1 cellular context compared by ENCODE assay signal in the genomic region with DNA sequence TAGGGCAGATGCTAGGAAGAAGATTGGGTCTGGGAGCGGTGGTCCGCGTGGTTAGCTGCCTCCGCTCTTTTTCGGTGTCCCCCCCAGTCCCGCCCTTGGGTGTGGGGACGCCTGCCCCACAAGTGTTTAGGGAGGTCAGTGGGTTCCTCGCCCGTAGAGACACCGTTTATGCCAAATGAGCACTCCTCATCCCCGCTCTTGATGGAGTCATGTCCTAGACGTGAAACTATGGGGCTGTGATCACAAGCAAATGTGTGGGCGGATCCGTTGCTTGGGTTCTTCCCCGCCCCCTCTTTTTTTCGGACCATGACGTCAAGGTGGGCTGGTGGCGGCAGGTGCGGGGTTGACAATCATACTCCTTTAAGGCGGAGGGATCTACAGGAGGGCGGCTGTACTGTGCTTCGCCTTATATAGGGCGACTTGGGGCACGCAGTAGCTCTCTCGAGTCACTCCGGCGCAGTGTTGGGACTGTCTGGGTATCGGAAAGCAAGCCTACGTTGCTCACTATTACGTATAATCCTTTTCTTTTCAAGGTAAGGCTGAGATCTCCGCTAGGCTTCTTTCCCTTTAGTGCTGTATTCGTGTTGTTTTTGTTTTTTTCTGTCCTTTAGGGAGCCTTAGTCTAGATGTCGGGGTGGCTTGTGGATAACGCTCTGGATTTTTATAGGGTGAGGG.
TF ChIP-seq lines count a peak whose summit lies in the region.

A gene (plus strand): TSS at position 439 of the 675 bp plus-strand sequence. CDS start 1,529 bp downstream, outside the sequence.

TF ChIP-seq in GM23338, 12 proteins besides CTCF, POLR2A, EP300 and RAD21 (continued from another document):
- TF ChIP-seq, protein P1, sequence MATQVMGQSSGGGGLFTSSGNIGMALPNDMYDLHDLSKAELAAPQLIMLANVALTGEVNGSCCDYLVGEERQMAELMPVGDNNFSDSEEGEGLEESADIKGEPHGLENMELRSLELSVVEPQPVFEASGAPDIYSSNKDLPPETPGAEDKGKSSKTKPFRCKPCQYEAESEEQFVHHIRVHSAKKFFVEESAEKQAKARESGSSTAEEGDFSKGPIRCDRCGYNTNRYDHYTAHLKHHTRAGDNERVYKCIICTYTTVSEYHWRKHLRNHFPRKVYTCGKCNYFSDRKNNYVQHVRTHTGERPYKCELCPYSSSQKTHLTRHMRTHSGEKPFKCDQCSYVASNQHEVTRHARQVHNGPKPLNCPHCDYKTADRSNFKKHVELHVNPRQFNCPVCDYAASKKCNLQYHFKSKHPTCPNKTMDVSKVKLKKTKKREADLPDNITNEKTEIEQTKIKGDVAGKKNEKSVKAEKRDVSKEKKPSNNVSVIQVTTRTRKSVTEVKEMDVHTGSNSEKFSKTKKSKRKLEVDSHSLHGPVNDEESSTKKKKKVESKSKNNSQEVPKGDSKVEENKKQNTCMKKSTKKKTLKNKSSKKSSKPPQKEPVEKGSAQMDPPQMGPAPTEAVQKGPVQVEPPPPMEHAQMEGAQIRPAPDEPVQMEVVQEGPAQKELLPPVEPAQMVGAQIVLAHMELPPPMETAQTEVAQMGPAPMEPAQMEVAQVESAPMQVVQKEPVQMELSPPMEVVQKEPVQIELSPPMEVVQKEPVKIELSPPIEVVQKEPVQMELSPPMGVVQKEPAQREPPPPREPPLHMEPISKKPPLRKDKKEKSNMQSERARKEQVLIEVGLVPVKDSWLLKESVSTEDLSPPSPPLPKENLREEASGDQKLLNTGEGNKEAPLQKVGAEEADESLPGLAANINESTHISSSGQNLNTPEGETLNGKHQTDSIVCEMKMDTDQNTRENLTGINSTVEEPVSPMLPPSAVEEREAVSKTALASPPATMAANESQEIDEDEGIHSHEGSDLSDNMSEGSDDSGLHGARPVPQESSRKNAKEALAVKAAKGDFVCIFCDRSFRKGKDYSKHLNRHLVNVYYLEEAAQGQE (IDR thresholded peaks at IDR 0.05; ENCODE audit: unreplicated experiment), result no peak
- TF ChIP-seq EZH2 (IDR thresholded peaks at IDR 0.05; ENCODE audit: low read depth, unreplicated experiment) (no peak), NANOG (IDR thresholded peaks at IDR 0.05; ENCODE audit: borderline replicate concordance) (no peak), CREB1 (CRISPR knock-in tag; IDR thresholded peaks at IDR 0.05; ENCODE audit: low read depth) (peak; percentile 92)
TF ChIP-seq in GM23338: peak in this region for 3.
